ENCODE assay signal across 12 cellular contexts in genomic region chr2:208359632-208359986, GRCh38. TPM values are rescaled to one million over a fixed set of nuclear protein-coding genes. Genes with fewer than 3 reads are reported as not detected.
DNase-seq lines count a peak whose midpoint lies in the region; ATAC-seq and TF ChIP-seq lines count a peak whose summit lies in the region.
"Had no signal": no experiment of that assay in that cellular context is flagged by ENCODE, and none has a peak within 500 bp of the region (broad histone marks: within the 10 kb centered on the region; RNA-seq: fewer than 3 reads in every experiment).

No MANE protein-coding gene starts in this region.

- peaks cover 0 to 53% (median 18%) of the 10 kb centered on the region in 6 donors for H3K36me3 ChIP-seq in spleen

- no peak overlapping the region for H3K27ac Mint-ChIP-seq in mesothelial cell of epicardium
- H3K27ac Mint-ChIP-seq: stimulated activated naive CD8-positive, alpha-beta T cell treated with anti-CD3 and anti-CD28 coated beads, Interleukin-15, Interleukin-2, amounts not matched to agents 100 ng/mL and 50 ng/mL, for 24 hours had no signal

- H3K4me1 ChIP-seq in right cardiac atrium (ENCODE audit: control insufficient read depth, insufficient read depth, low read length) (no peaks in the 10 kb centered on the region), spleen (peaks cover 0 to 19% (median 0%) of the 10 kb centered on the region in 6 donors)

- H3K4me3 Mint-ChIP-seq in mesothelial cell of epicardium = no peak overlapping the region
- H3K4me3 Mint-ChIP-seq: stimulated activated naive CD8-positive, alpha-beta T cell treated with anti-CD3 and anti-CD28 coated beads, Interleukin-15, Interleukin-2, amounts not matched to agents 100 ng/mL and 50 ng/mL, for 24 hours had no signal

- H3K4me3 ChIP-seq in right cardiac atrium (ENCODE audit: low read length) = no peak overlapping the region
- H3K4me3 ChIP-seq in spleen = peak overlapping the region in 4 of 8 donors; percentile 10 to 45 (median 27)
- H3K4me3 ChIP-seq: SK-N-MC had no signal

- no peaks in the 10 kb centered on the region for H3K9me3 ChIP-seq in right cardiac atrium (ENCODE audit: control insufficient read depth, low read length)
- H3K9me3 ChIP-seq in spleen = peaks cover 0 to 7% (median under 1%) of the 10 kb centered on the region in 8 donors

- intact Hi-C loops in right cardiac atrium (cut with DNase I) = no loop called here
- intact Hi-C loops in spleen (cut with DNase I; ENCODE audit: low total_unique reads) = no loop called here

- no peak overlapping the region for H3K27ac ChIP-seq in right cardiac atrium (ENCODE audit: low read length)
- H3K27ac ChIP-seq in spleen = peak overlapping the region in 3 of 8 donors; percentile 26 to 67 (median 67)
- H3K27ac ChIP-seq: SK-N-MC had no signal

- WGBS in right cardiac atrium = 88% methylated on average over 17 of the region's 17 CpGs
- WGBS in spleen, 5 donors = 68 to 86% (median 73%) methylated on average over 14 to 17 of the region's 17 CpGs

- TF ChIP-seq POLR2A in spleen (IDR thresholded peaks at IDR 0.05) = no peak

- no peaks in the 10 kb centered on the region for H3K27me3 ChIP-seq in right cardiac atrium (ENCODE audit: control insufficient read depth, insufficient read depth)
- no peaks in the 10 kb centered on the region for H3K27me3 ChIP-seq in spleen (replicated peaks in 1 of 7)

- no peaks in the 10 kb centered on the region for H3K4me1 Mint-ChIP-seq in mesothelial cell of epicardium

- peaks cover 15% of the 10 kb centered on the region for H3K36me3 Mint-ChIP-seq in mesothelial cell of epicardium

- peak in 2 of 3 donors; percentile 40 to 59 for DNase-seq in right cardiac atrium
- DNase-seq in spleen = peak; percentile 86
- no peak for DNase-seq in mesothelial cell of epicardium (ENCODE audit: low spot score in 2 of 2, unreplicated experiment in 2 of 2)
- no peak for DNase-seq in activated T-cell treated with anti-CD3 and anti-CD28 coated beads for 4 hours
- DNase-seq: foreskin fibroblast; NCI-H226; stimulated activated CD4-positive, alpha-beta T cell treated with anti-CD3 and anti-CD28 coated beads, Interleukin-12 subunit alpha, Interleukin-12 subunit beta, amount 100 ng/mL, for 4 hours had no signal

- TF ChIP-seq CTCF in spleen (IDR thresholded peaks at IDR 0.05 in 8 of 11, conservative IDR thresholded peaks at IDR 0.05 in 3 of 11) (no peak), mesothelial cell of epicardium (IDR thresholded peaks at IDR 0.05; ENCODE audit: unreplicated experiment) (no peak)

- no peaks in the 10 kb centered on the region for H3K27me3 Mint-ChIP-seq in mesothelial cell of epicardium (ENCODE audit: low read depth)
- H3K27me3 Mint-ChIP-seq: stimulated activated naive CD8-positive, alpha-beta T cell treated with anti-CD3 and anti-CD28 coated beads, Interleukin-15, Interleukin-2, amounts not matched to agents 100 ng/mL and 50 ng/mL, for 24 hours had no signal

- H3K9me3 Mint-ChIP-seq in mesothelial cell of epicardium = peaks cover 10% of the 10 kb centered on the region
- H3K9me3 Mint-ChIP-seq: stimulated activated naive CD8-positive, alpha-beta T cell treated with anti-CD3 and anti-CD28 coated beads, Interleukin-15, Interleukin-2, amounts not matched to agents 100 ng/mL and 50 ng/mL, for 24 hours had no signal

- ATAC-seq in GM21786 (IDR thresholded peaks at IDR 0.05; ENCODE audit: unreplicated experiment) = peak; percentile 77
- peak; percentile 94 for ATAC-seq in SK-N-SH treated with all-trans-retinoic acid at 6 μM for 48 hours
- ATAC-seq in right cardiac atrium = peak; percentile 45 to 52
- no peak for ATAC-seq in HG03442 (IDR thresholded peaks at IDR 0.05; ENCODE audit: unreplicated experiment)

TF ChIP-seq in SK-N-SH treated with all-trans-retinoic acid at 6 μM for 48 hours, 23 proteins besides CTCF, POLR2A, EP300 and RAD21:
- TF ChIP-seq ZFP30 (CRISPR knock-in tag; IDR thresholded peaks at IDR 0.05) (no peak), CREB5 (CRISPR knock-in tag; IDR thresholded peaks at IDR 0.05; ENCODE audit: low read depth) (no peak), ZFP3 (CRISPR knock-in tag; IDR thresholded peaks at IDR 0.05) (no peak)

RNA-seq across cellular contexts. Expression of gene PTH2R, which starts 47.0 kb away (rescaled TPM):
- not detected for total RNA-seq in right cardiac atrium
- polyA plus RNA-seq in right cardiac atrium = not detected
- under 1 TPM in 6 of 7 donors, not detected in 1; 0.26 to 0.92 (median 0.53) TPM for total RNA-seq in spleen
- polyA plus RNA-seq in spleen = under 1 TPM; 0.10 to 0.43 (median 0.20) TPM
- total RNA-seq in mesothelial cell of epicardium = not detected in 3 replicates

Comparison
In these comparisons a context has a peak if more than half of its experiments do, and no peak if none do; other contexts are left out.
1. DNase-seq: peak in right cardiac atrium (2 of 3) and spleen (single experiment); none in mesothelial cell of epicardium (0 of 2) and activated T-cell treated with anti-CD3 and anti-CD28 coated beads for 4 hours (single experiment).